ENCODE assay signal across 1 cellular context in the genomic region with DNA sequence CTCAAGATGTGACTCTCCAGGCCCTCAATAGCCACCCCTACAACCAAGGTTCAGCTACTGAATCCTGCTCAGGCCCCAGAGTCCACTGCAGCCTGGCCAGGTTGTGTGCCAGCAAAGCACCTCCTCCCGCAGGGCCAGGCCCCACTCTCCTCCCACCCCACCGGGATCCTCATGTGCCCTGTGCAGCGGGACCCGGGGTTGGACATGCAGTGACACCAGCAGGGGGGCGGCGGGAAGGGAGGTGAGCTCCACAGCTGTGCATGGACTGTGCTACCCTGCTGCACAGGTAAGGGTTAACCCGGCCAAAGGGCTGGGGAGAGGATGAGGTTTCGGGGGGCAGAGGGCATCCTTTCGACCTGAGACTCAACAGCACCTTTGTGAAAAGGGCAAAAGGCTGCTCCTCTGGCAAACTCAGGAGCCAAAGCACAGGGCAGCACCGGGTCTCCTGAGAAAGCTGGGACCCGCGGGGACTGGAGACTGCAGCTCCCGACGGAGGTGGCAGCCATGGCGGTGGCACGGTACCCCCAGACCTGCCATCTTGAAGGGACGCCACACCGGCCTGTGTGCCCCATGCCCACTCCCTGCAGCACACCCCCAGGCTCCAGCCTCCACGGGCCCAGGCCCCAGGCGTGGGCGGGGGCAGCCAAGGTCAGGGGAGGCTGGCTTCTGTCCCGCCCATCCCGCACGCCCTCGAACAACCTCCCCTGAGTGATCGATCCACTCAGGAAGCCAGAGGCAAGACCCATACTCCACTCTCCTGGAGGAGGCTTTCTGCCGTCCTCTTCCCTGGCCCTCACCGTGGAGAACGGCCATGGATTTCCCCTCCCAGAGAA.
TF ChIP-seq lines count a peak whose summit lies in the region.

No MANE protein-coding gene starts in this region.

TF ChIP-seq in HepG2, 621 proteins besides CTCF, POLR2A, EP300 and RAD21 (continued from another document and continues in another):
- TF ChIP-seq, protein P1, sequence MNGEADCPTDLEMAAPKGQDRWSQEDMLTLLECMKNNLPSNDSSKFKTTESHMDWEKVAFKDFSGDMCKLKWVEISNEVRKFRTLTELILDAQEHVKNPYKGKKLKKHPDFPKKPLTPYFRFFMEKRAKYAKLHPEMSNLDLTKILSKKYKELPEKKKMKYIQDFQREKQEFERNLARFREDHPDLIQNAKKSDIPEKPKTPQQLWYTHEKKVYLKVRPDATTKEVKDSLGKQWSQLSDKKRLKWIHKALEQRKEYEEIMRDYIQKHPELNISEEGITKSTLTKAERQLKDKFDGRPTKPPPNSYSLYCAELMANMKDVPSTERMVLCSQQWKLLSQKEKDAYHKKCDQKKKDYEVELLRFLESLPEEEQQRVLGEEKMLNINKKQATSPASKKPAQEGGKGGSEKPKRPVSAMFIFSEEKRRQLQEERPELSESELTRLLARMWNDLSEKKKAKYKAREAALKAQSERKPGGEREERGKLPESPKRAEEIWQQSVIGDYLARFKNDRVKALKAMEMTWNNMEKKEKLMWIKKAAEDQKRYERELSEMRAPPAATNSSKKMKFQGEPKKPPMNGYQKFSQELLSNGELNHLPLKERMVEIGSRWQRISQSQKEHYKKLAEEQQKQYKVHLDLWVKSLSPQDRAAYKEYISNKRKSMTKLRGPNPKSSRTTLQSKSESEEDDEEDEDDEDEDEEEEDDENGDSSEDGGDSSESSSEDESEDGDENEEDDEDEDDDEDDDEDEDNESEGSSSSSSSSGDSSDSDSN (CRISPR knock-in tag; IDR thresholded peaks at IDR 0.05), result peak; percentile 72; the same call in 1 of the 2 replicates
- TF ChIP-seq POGZ (CRISPR knock-in tag; IDR thresholded peaks at IDR 0.05) (no peak), NR1H2 (CRISPR knock-in tag; IDR thresholded peaks at IDR 0.05; ENCODE audit: borderline replicate concordance, low read depth) (no peak), SATB2 (CRISPR knock-in tag; IDR thresholded peaks at IDR 0.05) (no peak), SSRP1 (CRISPR knock-in tag; IDR thresholded peaks at IDR 0.05) (no peak), MATR3 (CRISPR knock-in tag; IDR thresholded peaks at IDR 0.05) (no peak), HOXA9 (CRISPR knock-in tag; IDR thresholded peaks at IDR 0.05; ENCODE audit: borderline replicate concordance) (no peak), TARDBP (CRISPR knock-in tag; IDR thresholded peaks at IDR 0.05) (0 out of 2 replicates have a peak, but pooled peaks have one; percentile 17), RFX3 (CRISPR knock-in tag; IDR thresholded peaks at IDR 0.05) (no peak), ZNF253 (CRISPR knock-in tag; IDR thresholded peaks at IDR 0.05; ENCODE audit: borderline replicate concordance) (no peak), KDM5A (IDR thresholded peaks at IDR 0.05; ENCODE audit: borderline replicate concordance, low read length) (no peak), PHF8 (CRISPR knock-in tag; IDR thresholded peaks at IDR 0.05) (no peak), KMT2A (CRISPR knock-in tag; IDR thresholded peaks at IDR 0.05) (no peak), ZC3H13 (CRISPR knock-in tag; IDR thresholded peaks at IDR 0.05) (no peak), BCL6 (CRISPR knock-in tag; IDR thresholded peaks at IDR 0.05) (no peak), ZNF660 (CRISPR knock-in tag; IDR thresholded peaks at IDR 0.05; ENCODE audit: borderline replicate concordance, low read depth) (no peak), ZNF205 (CRISPR knock-in tag; IDR thresholded peaks at IDR 0.05) (no peak), ONECUT2 (CRISPR knock-in tag; IDR thresholded peaks at IDR 0.05) (peak; percentile 87), ZNF556 (CRISPR knock-in tag; IDR thresholded peaks at IDR 0.05; ENCODE audit: borderline replicate concordance) (0 out of 2 replicates have a peak, but pooled peaks have one; percentile 36), ZFP37 (CRISPR knock-in tag; IDR thresholded peaks at IDR 0.05; ENCODE audit: borderline replicate concordance) (no peak), HOXA3 (CRISPR knock-in tag; IDR thresholded peaks at IDR 0.05) (0 out of 2 replicates have a peak, but pooled peaks have one; percentile 15), ZNF124 (CRISPR knock-in tag; IDR thresholded peaks at IDR 0.05) (no peak), ZNF777 (CRISPR knock-in tag; IDR thresholded peaks at IDR 0.05) (no peak), HNRNPK (IDR thresholded peaks at IDR 0.05; ENCODE audit: low read depth, low read length, poor library complexity, severe bottlenecking) (no peak), RBM39 (IDR thresholded peaks at IDR 0.05; ENCODE audit: low read depth, low read length, poor library complexity, severe bottlenecking) (no peak), HOXA5 (CRISPR knock-in tag; IDR thresholded peaks at IDR 0.05) (no peak), BRD4 (CRISPR knock-in tag; IDR thresholded peaks at IDR 0.05) (no peak), ZKSCAN1 (IDR thresholded peaks at IDR 0.05; ENCODE audit: low read length) (no peak), NBN (conservative IDR thresholded peaks at IDR 0.05) (no peak), HOXA7 (CRISPR knock-in tag; IDR thresholded peaks at IDR 0.05) (no peak), ATAD3A (CRISPR knock-in tag; IDR thresholded peaks at IDR 0.05) (no peak), KAT8 (CRISPR knock-in tag; IDR thresholded peaks at IDR 0.05) (no peak), ASH2L (IDR thresholded peaks at IDR 0.05; ENCODE audit: insufficient read length, low read depth, low read length) (no peak), NFE2L1 (CRISPR knock-in tag; IDR thresholded peaks at IDR 0.05; ENCODE audit: borderline replicate concordance) (no peak), ZNF20 (CRISPR knock-in tag; IDR thresholded peaks at IDR 0.05) (no peak), ZNF441 (CRISPR knock-in tag; IDR thresholded peaks at IDR 0.05; ENCODE audit: borderline replicate concordance) (no peak), NR2C2 (CRISPR knock-in tag; IDR thresholded peaks at IDR 0.05; ENCODE audit: borderline replicate concordance) (peak; percentile 33; the same call in 1 of the 2 replicates), SRSF9 (IDR thresholded peaks at IDR 0.05; ENCODE audit: borderline replicate concordance, insufficient read depth, low read depth, low read length, poor library complexity, severe bottlenecking) (no peak), ZNF12 (CRISPR knock-in tag; IDR thresholded peaks at IDR 0.05) (no peak), ZNF350 (CRISPR knock-in tag; IDR thresholded peaks at IDR 0.05; ENCODE audit: borderline replicate concordance, low read depth) (no peak), ZNF850 (CRISPR knock-in tag; conservative IDR thresholded peaks at IDR 0.05) (no peak), ZNF768 (CRISPR knock-in tag; IDR thresholded peaks at IDR 0.05) (peak; percentile 33; the same call in 1 of the 2 replicates)
- TF ChIP-seq, protein P2, sequence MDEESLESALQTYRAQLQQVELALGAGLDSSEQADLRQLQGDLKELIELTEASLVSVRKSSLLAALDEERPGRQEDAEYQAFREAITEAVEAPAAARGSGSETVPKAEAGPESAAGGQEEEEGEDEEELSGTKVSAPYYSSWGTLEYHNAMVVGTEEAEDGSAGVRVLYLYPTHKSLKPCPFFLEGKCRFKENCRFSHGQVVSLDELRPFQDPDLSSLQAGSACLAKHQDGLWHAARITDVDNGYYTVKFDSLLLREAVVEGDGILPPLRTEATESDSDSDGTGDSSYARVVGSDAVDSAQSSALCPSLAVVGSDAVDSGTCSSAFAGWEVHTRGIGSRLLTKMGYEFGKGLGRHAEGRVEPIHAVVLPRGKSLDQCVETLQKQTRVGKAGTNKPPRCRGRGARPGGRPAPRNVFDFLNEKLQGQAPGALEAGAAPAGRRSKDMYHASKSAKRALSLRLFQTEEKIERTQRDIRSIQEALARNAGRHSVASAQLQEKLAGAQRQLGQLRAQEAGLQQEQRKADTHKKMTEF (CRISPR knock-in tag; IDR thresholded peaks at IDR 0.05), result peak; percentile 36; the same call in 1 of the 2 replicates
- TF ChIP-seq, protein P3, sequence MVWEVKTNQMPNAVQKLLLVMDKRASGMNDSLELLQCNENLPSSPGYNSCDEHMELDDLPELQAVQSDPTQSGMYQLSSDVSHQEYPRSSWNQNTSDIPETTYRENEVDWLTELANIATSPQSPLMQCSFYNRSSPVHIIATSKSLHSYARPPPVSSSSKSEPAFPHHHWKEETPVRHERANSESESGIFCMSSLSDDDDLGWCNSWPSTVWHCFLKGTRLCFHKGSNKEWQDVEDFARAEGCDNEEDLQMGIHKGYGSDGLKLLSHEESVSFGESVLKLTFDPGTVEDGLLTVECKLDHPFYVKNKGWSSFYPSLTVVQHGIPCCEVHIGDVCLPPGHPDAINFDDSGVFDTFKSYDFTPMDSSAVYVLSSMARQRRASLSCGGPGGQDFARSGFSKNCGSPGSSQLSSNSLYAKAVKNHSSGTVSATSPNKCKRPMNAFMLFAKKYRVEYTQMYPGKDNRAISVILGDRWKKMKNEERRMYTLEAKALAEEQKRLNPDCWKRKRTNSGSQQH (CRISPR knock-in tag; IDR thresholded peaks at IDR 0.05; ENCODE audit: low read depth), result no peak
- TF ChIP-seq, protein P4, sequence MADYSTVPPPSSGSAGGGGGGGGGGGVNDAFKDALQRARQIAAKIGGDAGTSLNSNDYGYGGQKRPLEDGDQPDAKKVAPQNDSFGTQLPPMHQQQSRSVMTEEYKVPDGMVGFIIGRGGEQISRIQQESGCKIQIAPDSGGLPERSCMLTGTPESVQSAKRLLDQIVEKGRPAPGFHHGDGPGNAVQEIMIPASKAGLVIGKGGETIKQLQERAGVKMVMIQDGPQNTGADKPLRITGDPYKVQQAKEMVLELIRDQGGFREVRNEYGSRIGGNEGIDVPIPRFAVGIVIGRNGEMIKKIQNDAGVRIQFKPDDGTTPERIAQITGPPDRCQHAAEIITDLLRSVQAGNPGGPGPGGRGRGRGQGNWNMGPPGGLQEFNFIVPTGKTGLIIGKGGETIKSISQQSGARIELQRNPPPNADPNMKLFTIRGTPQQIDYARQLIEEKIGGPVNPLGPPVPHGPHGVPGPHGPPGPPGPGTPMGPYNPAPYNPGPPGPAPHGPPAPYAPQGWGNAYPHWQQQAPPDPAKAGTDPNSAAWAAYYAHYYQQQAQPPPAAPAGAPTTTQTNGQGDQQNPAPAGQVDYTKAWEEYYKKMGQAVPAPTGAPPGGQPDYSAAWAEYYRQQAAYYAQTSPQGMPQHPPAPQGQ (CRISPR knock-in tag; IDR thresholded peaks at IDR 0.05; ENCODE audit: borderline replicate concordance), result no peak
- TF ChIP-seq, protein P5, sequence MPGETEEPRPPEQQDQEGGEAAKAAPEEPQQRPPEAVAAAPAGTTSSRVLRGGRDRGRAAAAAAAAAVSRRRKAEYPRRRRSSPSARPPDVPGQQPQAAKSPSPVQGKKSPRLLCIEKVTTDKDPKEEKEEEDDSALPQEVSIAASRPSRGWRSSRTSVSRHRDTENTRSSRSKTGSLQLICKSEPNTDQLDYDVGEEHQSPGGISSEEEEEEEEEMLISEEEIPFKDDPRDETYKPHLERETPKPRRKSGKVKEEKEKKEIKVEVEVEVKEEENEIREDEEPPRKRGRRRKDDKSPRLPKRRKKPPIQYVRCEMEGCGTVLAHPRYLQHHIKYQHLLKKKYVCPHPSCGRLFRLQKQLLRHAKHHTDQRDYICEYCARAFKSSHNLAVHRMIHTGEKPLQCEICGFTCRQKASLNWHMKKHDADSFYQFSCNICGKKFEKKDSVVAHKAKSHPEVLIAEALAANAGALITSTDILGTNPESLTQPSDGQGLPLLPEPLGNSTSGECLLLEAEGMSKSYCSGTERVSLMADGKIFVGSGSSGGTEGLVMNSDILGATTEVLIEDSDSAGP (CRISPR knock-in tag; IDR thresholded peaks at IDR 0.05; ENCODE audit: borderline replicate concordance), result peak; percentile 44
- TF ChIP-seq, protein P6, sequence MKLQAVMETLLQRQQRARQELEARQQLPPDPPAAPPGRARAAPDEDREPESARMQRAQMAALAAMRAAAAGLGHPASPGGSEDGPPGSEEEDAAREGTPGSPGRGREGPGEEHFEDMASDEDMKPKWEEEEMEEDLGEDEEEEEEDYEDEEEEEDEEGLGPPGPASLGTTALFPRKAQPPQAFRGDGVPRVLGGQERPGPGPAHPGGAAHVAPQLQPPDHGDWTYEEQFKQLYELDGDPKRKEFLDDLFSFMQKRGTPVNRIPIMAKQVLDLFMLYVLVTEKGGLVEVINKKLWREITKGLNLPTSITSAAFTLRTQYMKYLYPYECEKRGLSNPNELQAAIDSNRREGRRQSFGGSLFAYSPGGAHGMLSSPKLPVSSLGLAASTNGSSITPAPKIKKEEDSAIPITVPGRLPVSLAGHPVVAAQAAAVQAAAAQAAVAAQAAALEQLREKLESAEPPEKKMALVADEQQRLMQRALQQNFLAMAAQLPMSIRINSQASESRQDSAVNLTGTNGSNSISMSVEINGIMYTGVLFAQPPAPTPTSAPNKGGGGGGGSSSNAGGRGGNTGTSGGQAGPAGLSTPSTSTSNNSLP (IDR thresholded peaks at IDR 0.05; ENCODE audit: low read depth, low read length), result no peak
- TF ChIP-seq, protein P7, sequence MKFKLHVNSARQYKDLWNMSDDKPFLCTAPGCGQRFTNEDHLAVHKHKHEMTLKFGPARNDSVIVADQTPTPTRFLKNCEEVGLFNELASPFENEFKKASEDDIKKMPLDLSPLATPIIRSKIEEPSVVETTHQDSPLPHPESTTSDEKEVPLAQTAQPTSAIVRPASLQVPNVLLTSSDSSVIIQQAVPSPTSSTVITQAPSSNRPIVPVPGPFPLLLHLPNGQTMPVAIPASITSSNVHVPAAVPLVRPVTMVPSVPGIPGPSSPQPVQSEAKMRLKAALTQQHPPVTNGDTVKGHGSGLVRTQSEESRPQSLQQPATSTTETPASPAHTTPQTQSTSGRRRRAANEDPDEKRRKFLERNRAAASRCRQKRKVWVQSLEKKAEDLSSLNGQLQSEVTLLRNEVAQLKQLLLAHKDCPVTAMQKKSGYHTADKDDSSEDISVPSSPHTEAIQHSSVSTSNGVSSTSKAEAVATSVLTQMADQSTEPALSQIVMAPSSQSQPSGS (CRISPR knock-in tag; IDR thresholded peaks at IDR 0.05), result no peak
- TF ChIP-seq, protein P8, sequence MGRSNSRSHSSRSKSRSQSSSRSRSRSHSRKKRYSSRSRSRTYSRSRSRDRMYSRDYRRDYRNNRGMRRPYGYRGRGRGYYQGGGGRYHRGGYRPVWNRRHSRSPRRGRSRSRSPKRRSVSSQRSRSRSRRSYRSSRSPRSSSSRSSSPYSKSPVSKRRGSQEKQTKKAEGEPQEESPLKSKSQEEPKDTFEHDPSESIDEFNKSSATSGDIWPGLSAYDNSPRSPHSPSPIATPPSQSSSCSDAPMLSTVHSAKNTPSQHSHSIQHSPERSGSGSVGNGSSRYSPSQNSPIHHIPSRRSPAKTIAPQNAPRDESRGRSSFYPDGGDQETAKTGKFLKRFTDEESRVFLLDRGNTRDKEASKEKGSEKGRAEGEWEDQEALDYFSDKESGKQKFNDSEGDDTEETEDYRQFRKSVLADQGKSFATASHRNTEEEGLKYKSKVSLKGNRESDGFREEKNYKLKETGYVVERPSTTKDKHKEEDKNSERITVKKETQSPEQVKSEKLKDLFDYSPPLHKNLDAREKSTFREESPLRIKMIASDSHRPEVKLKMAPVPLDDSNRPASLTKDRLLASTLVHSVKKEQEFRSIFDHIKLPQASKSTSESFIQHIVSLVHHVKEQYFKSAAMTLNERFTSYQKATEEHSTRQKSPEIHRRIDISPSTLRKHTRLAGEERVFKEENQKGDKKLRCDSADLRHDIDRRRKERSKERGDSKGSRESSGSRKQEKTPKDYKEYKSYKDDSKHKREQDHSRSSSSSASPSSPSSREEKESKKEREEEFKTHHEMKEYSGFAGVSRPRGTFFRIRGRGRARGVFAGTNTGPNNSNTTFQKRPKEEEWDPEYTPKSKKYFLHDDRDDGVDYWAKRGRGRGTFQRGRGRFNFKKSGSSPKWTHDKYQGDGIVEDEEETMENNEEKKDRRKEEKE (IDR thresholded peaks at IDR 0.05), result no peak
- TF ChIP-seq, protein P9, sequence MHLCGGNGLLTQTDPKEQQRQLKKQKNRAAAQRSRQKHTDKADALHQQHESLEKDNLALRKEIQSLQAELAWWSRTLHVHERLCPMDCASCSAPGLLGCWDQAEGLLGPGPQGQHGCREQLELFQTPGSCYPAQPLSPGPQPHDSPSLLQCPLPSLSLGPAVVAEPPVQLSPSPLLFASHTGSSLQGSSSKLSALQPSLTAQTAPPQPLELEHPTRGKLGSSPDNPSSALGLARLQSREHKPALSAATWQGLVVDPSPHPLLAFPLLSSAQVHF (CRISPR knock-in tag; IDR thresholded peaks at IDR 0.05), result no peak
